ENCODE assay signal across 8 cellular contexts in genomic region chr9:36450110-36450732, GRCh38. TPM values are rescaled to one million over a fixed set of nuclear protein-coding genes. Genes with fewer than 3 reads are reported as not detected.
DNase-seq lines count a peak whose midpoint lies in the region; ATAC-seq and TF ChIP-seq lines count a peak whose summit lies in the region.

No MANE protein-coding gene starts in this region.

- no peak overlapping the region for H3K9ac ChIP-seq in neural progenitor cell

- TF ChIP-seq CTCF in epithelial cell of esophagus (IDR thresholded peaks at IDR 0.05; ENCODE audit: insufficient read depth, low read depth, low read length, missing control alignments) = peak; percentile 85
- peak; percentile 78 for TF ChIP-seq CTCF in neural progenitor cell (IDR thresholded peaks at IDR 0.05)

- H3K4me3 ChIP-seq in Jurkat, Clone E6-1 (ENCODE audit: low read length) = no peak overlapping the region
- H3K4me3 ChIP-seq in epithelial cell of esophagus (ENCODE audit: low read length) = no peak overlapping the region
- no peak overlapping the region for H3K4me3 ChIP-seq in neural progenitor cell

- no peaks in the 10 kb centered on the region for H3K4me1 Mint-ChIP-seq in neural progenitor cell

- peaks cover 54% of the 10 kb centered on the region for H4K20me1 ChIP-seq in neural progenitor cell (ENCODE audit: low read depth)

- no peaks in the 10 kb centered on the region for H3K27me3 ChIP-seq in neural progenitor cell

- DNase-seq in SKM-1 treated with dmso at 0.1 percent for 144 hours (lab: John Stamatoyannopoulos, UW; ENCODE audit: unreplicated experiment) (peak; percentile 5), SKM-1 (lab: John Stamatoyannopoulos, UW; ENCODE audit: unreplicated experiment) (no peak), RPMI8226 (peak; percentile 34), epithelial cell of esophagus (ENCODE audit: low read depth) (peak; percentile 51), neural progenitor cell (ENCODE audit: low spot score) (peak; percentile 64)
- peak; percentile 26 for DNase-seq in Jurkat, Clone E6-1 (ENCODE audit: low read depth, low spot score)

- H3K27ac Mint-ChIP-seq in neural progenitor cell = no peak overlapping the region

- H3K9me3 ChIP-seq in neural progenitor cell (ENCODE audit: low read depth) = no peaks in the 10 kb centered on the region

- peaks cover 12% of the 10 kb centered on the region for H3F3A ChIP-seq in neural progenitor cell (ENCODE audit: low read depth)

- H3K4me1 ChIP-seq in neural progenitor cell = peaks cover 9% of the 10 kb centered on the region

- H3K27me3 Mint-ChIP-seq in neural progenitor cell (ENCODE audit: insufficient read depth, low read depth) = no peaks in the 10 kb centered on the region

- H2AFZ ChIP-seq in neural progenitor cell (replicated peaks) = no peak overlapping the region

- no peaks in the 10 kb centered on the region for H3K9me3 Mint-ChIP-seq in neural progenitor cell

- ATAC-seq in HG02610 (IDR thresholded peaks at IDR 0.05; ENCODE audit: unreplicated experiment) (no peak), HG02970 (IDR thresholded peaks at IDR 0.05; ENCODE audit: low FRiP score, unreplicated experiment) (no peak)

- peaks cover 5% of the 10 kb centered on the region for H3K36me3 Mint-ChIP-seq in neural progenitor cell

- H3K27ac ChIP-seq in neural progenitor cell = no peak overlapping the region

- H3K79me2 ChIP-seq in neural progenitor cell (ENCODE audit: low read depth) = peaks cover 60% of the 10 kb centered on the region

- H3K4me3 Mint-ChIP-seq in neural progenitor cell = no peak overlapping the region

- no peak overlapping the region for H3K4me2 ChIP-seq in neural progenitor cell

- no peaks in the 10 kb centered on the region for H3K36me3 ChIP-seq in neural progenitor cell

RNA-seq across cellular contexts. Expression of gene RNF38, which starts 50.2 kb away (rescaled TPM):
- polyA plus RNA-seq in Jurkat, Clone E6-1 (2012; ENCODE audit: insufficient read depth, insufficient read length) = 9.7 TPM
- 49.8 and 63.8 TPM in 2 replicates for total RNA-seq in neural progenitor cell (ENCODE audit: low replicate concordance)
